In the genomic region with DNA sequence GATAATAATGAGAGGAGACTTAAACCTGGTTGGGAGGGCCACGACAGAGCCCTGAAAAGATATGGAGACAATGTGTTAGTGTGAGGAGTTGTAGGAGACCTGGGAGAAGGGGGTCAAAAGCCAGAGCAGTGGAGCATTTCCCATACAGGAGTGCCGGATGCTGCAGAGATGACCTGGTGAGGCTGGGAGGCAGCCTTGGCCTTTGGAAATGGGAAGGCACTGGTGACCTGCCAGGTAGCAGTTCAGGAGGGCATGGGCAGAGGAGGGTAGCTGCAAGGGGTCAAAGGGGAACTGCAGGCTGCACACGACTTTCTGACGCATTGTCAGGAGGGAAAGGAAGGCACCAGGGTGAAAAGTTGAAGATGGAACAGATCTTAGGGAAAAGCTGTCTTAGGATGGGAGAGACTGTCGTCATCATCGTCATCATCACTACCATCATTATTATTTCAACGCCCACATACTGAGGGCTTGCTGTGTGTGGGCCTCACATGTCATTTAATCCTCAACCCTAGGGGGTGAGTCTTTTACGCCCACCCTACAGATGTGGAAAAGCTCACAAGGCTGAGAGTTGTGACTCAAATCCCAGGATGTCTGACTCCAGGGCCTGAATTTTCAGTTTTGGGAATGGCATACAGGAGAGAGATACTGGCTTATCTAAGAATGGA, we compare ENCODE assay signal across 19 cellular contexts. TPM values are rescaled to one million over a fixed set of nuclear protein-coding genes. Genes with fewer than 3 reads are reported as not detected.
DNase-seq lines count a peak whose midpoint lies in the region; ATAC-seq and TF ChIP-seq lines count a peak whose summit lies in the region.
"Had no signal": no experiment of that assay in that cellular context is flagged by ENCODE, and none has a peak within 500 bp of the region (broad histone marks: within the 10 kb centered on the region; RNA-seq: fewer than 3 reads in every experiment).

No MANE protein-coding gene starts in this region.

- H3K27ac ChIP-seq in AG04450 (ENCODE audit: low read depth, low read length), result peak overlapping the region; percentile 21
- peak overlapping the region; percentile 4; the same call in 1 of the 2 replicates for H3K27ac ChIP-seq in RWPE1
- H3K27ac ChIP-seq: C4-2B, esophagus squamous epithelium, left lung, thoracic aorta had no signal

- H3K9me3 ChIP-seq in AG04450 (ENCODE audit: control insufficient read depth, insufficient read depth, low read length), result no peaks in the 10 kb centered on the region
- H3K9me3 ChIP-seq: esophagus squamous epithelium, left lung, thoracic aorta had no signal

- TF ChIP-seq CTCF in AG04450 (IDR thresholded peaks at IDR 0.05; ENCODE audit: low read depth, low read length) (no peak), RWPE1 (conservative IDR thresholded peaks at IDR 0.05; ENCODE audit: low read depth) (no peak)

- DNase-seq in AG04450 (ENCODE audit: low read depth, low spot score) (no peak), RWPE1 (ENCODE audit: low spot score) (no peak), left lobe of liver (ENCODE audit: low spot score) (peak; percentile 87), HuH-7 (ENCODE audit: low spot score) (no peak), mesenteric fat pad (ENCODE audit: low spot score) (no peak)
- DNase-seq: activated gamma-delta T cell treated with Interleukin-2 at 50 U/mL for 16 hours; cerebellar nuclear complex; effector CD8-positive, alpha-beta T cell; esophagus squamous epithelium; glutamatergic neuron; left lung; NCI-H526 treated with DMSO at 0.1 percent for 48 hours; right cardiac atrium; SW 1271 had no signal

- peak; percentile 89 for ATAC-seq in left lobe of liver
- no peak for ATAC-seq in HG03280 (IDR thresholded peaks at IDR 0.05; ENCODE audit: unreplicated experiment)
- ATAC-seq: left lung; right cardiac atrium; Right ventricle myocardium inferior; stimulated activated memory B cell treated with anti-CD40 and anti-IgM and Interleukin-4, amounts not matched to agents 10 μg/mL and 1 μg/mL and 100 μg/mL, for 72 hours had no signal

- POLR2A ChIA-PET in AG04450 (lab: Yijun Ruan, JAX), result no interaction called here
- POLR2A ChIA-PET in RWPE1 (lab: Yijun Ruan, JAX; ENCODE audit: low non-redundant PET), result interaction anchor here (0.6 kb wide), 1 partner anchor 9 kb away, joined by 5 read pairs; no protein-coding TSS in a partner anchor

- H3K27me3 ChIP-seq in AG04450 (ENCODE audit: control insufficient read depth, insufficient read depth, low read length), result no peaks in the 10 kb centered on the region
- H3K27me3 ChIP-seq: esophagus squamous epithelium, left lung had no signal

- no peak overlapping the region for H3K4me3 ChIP-seq in AG04450 (ENCODE audit: low read depth, low read length)
- H3K4me3 ChIP-seq: esophagus squamous epithelium, left lung, thoracic aorta had no signal

- CTCF ChIA-PET in AG04450 (lab: Charles Lee), result interaction anchor here (0.9 to 1.5 kb wide), 4 partner anchors 23 to 210 kb away, joined by 3 to 11 read pairs (median 4); partner anchors contain the start of gene PCDH1
- CTCF ChIA-PET in RWPE1 (lab: Yijun Ruan, JAX), result interaction anchor here (0.5 to 3.8 kb wide), 7 partner anchors 12 to 1608 kb away, joined by 3 to 16 read pairs (median 4); partner anchors contain the start of gene DIAPH1

RNA-seq across cellular contexts. Expression of gene ARAP3, which starts 13.3 kb away (rescaled TPM):
- 3.5 and 4.9 TPM in 2 replicates for polyA plus RNA-seq in AG04450 (2011; rRNA removed)
- 5.5 and 8.1 TPM in 2 replicates for polyA minus RNA-seq in AG04450 (2011; rRNA and poly(A)+ RNA removed)
- total RNA-seq in left lobe of liver, result 3.3 TPM
- total RNA-seq in mesenteric fat pad, result 24.2 TPM

RNA-seq across cellular contexts. Expression of gene FCHSD1, which starts 17.5 kb away (rescaled TPM):
- polyA plus RNA-seq in AG04450 (2011; rRNA removed), result 28.1 and 30.2 TPM in 2 replicates
- 24.8 and 30.1 TPM in 2 replicates for polyA minus RNA-seq in AG04450 (2011; rRNA and poly(A)+ RNA removed)
- total RNA-seq in left lobe of liver (1.7 TPM), mesenteric fat pad (11.5 TPM)

RNA-seq across cellular contexts. Expression of gene RELL2, which starts 31.9 kb away (rescaled TPM):
- 3.0 and 3.1 TPM in 2 replicates for polyA plus RNA-seq in AG04450 (2011; rRNA removed)
- 1.4 and 1.8 TPM in 2 replicates for polyA minus RNA-seq in AG04450 (2011; rRNA and poly(A)+ RNA removed)
- total RNA-seq in left lobe of liver (0.96 TPM), mesenteric fat pad (1.5 TPM)

RNA-seq across cellular contexts. Expression of gene HDAC3, which starts 32.1 kb away (rescaled TPM):
- 78.3 and 82.2 TPM in 2 replicates for polyA plus RNA-seq in AG04450 (2011; rRNA removed)
- 60.4 and 77.7 TPM in 2 replicates for polyA minus RNA-seq in AG04450 (2011; rRNA and poly(A)+ RNA removed)
- total RNA-seq in left lobe of liver (28.7 TPM), mesenteric fat pad (39.3 TPM)

RNA-seq across cellular contexts. Expression of gene DIAPH1, which starts 49.9 kb away (rescaled TPM):
- 27.1 and 34.7 TPM in 2 replicates for polyA plus RNA-seq in AG04450 (2011; rRNA removed)
- 80.8 and 98.1 TPM in 2 replicates for polyA minus RNA-seq in AG04450 (2011; rRNA and poly(A)+ RNA removed)
- total RNA-seq in left lobe of liver (120 TPM), mesenteric fat pad (49.5 TPM)
